Comparison of ENCODE assay signal across 21 cellular contexts in the genomic region with DNA sequence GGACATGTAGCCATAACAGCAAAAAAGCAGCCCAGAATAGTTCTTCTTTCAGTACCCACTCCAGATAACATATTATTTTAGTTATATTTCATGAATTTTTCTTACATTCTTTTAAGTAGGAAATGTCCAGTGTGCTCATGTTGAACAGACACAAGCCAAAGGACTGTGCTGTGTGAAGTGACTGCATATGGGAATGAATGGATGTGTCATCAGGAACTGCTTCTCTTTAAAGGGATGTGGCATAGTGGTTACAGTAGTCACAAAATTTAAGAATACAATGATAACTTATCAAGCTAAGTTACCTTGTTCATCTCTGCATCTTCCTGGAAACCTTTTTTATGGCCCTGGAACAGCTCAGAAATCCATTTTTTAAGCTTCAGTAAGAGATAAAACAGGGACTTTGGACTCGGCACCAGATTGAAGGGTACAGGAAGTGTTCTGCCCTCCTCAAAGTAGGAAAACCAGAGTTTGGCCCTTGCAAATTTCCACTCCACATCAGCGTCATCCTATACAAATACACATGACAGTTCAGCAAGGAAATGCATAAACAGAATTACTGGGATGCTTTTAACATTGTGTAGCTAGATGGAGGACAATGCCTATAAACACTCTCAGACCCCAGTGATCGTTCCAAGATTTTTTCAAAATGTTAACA.
DNase-seq lines count a peak whose midpoint lies in the region; ATAC-seq, FAIRE-seq and TF ChIP-seq lines count a peak whose summit lies in the region.
"Had no signal": no experiment of that assay in that cellular context is flagged by ENCODE, and none has a peak within 500 bp of the region (broad histone marks: within the 10 kb centered on the region; RNA-seq: fewer than 3 reads in every experiment).

No MANE protein-coding gene starts in this region.

- no peak overlapping the region for H3K27ac Mint-ChIP-seq in naive thymus-derived CD8-positive, alpha-beta T cell
- H3K27ac Mint-ChIP-seq: CD8-positive, alpha-beta memory T cell; stimulated activated memory B cell treated with anti-CD40 and anti-IgM and Interleukin-4, amounts not matched to agents 10 μg/mL and 1 μg/mL and 100 μg/mL, for 72 hours had no signal

- no peak for TF ChIP-seq CTCF in A549 (IDR thresholded peaks at IDR 0.05)
- no peak for TF ChIP-seq CTCF in cardiac fibroblast (IDR thresholded peaks at IDR 0.05; ENCODE audit: low read depth, low read length)

- no peak overlapping the region for H3K4me3 Mint-ChIP-seq in naive thymus-derived CD8-positive, alpha-beta T cell
- H3K4me3 Mint-ChIP-seq: CD8-positive, alpha-beta memory T cell; stimulated activated memory B cell treated with anti-CD40 and anti-IgM and Interleukin-4, amounts not matched to agents 10 μg/mL and 1 μg/mL and 100 μg/mL, for 72 hours had no signal

- ATAC-seq in A549, result peak; percentile 53 to 54; a peak in 3 of 6 replicates
- ATAC-seq in naive thymus-derived CD8-positive, alpha-beta T cell, result no peak
- ATAC-seq in GM21737 (IDR thresholded peaks at IDR 0.05; ENCODE audit: unreplicated experiment), result no peak
- no peak for ATAC-seq in GM18520 (IDR thresholded peaks at IDR 0.05; ENCODE audit: unreplicated experiment)
- ATAC-seq: GM12878; left cardiac atrium; stimulated activated memory B cell treated with anti-CD40 and anti-IgM and Interleukin-4, amounts not matched to agents 10 μg/mL and 1 μg/mL and 100 μg/mL, for 72 hours had no signal

- no peak for TF ChIP-seq RAD21 in A549 (conservative IDR thresholded peaks at IDR 0.05 in 1 of 2, IDR thresholded peaks at IDR 0.05 in 1 of 2)

- peaks cover 0 to 8% (median 0%) of the 10 kb centered on the region in 9 donors for H3K9me3 Mint-ChIP-seq in naive thymus-derived CD8-positive, alpha-beta T cell
- H3K9me3 Mint-ChIP-seq: stimulated activated memory B cell treated with anti-CD40 and anti-IgM and Interleukin-4, amounts not matched to agents 10 μg/mL and 1 μg/mL and 100 μg/mL, for 72 hours had no signal

- TF ChIP-seq EP300 in A549 (IDR thresholded peaks at IDR 0.05), result no peak

- POLR2A ChIA-PET in A549 (lab: Yijun Ruan, JAX), result no interaction called here
- POLR2A ChIA-PET in naive thymus-derived CD8-positive, alpha-beta T cell (lab: Charles Lee), result no interaction called here

- no peak overlapping the region for H3K27ac ChIP-seq in A549
- H3K27ac ChIP-seq: thyroid gland had no signal

- peak overlapping the region; percentile 52 for H3K4me2 ChIP-seq in A549

- 0 out of 3 replicates have a peak, but pooled peaks cover 6% of the 10 kb centered on the region for H3K4me1 ChIP-seq in A549

- CTCF ChIA-PET in A549 (lab: Yijun Ruan, JAX), result no interaction called here

- no peaks in the 10 kb centered on the region for H3K4me1 Mint-ChIP-seq in naive thymus-derived CD8-positive, alpha-beta T cell
- H3K4me1 Mint-ChIP-seq: CD8-positive, alpha-beta memory T cell; stimulated activated memory B cell treated with anti-CD40 and anti-IgM and Interleukin-4, amounts not matched to agents 10 μg/mL and 1 μg/mL and 100 μg/mL, for 72 hours had no signal

- peaks cover 0 to 4% (median 0%) of the 10 kb centered on the region in 5 donors for H3K27me3 Mint-ChIP-seq in naive thymus-derived CD8-positive, alpha-beta T cell
- H3K27me3 Mint-ChIP-seq: CD8-positive, alpha-beta memory T cell had no signal

- 40% methylated on average over 3 of the region's 3 CpGs for WGBS in A549 (ENCODE audit: missing lambda C conversion rate)

- peak in 1 of 2 experiments; percentile 3 for DNase-seq in A549 (ENCODE audit: low read depth in 1 of 2, low spot score in 1 of 2)
- peak; percentile 64 for DNase-seq in HT1080 (ENCODE audit: low read depth)
- DNase-seq in cardiac fibroblast (ENCODE audit: low read depth in 2 of 2), result peak; percentile 1 to 12
- DNase-seq in kidney tubule cell (ENCODE audit: low spot score), result peak; percentile 41
- DNase-seq in naive thymus-derived CD8-positive, alpha-beta T cell, result no peak
- DNase-seq in NCI-H2196 treated with DMSO at 0.1 percent for 48 hours (lab: John Stamatoyannopoulos, UW; ENCODE audit: unreplicated experiment), result no peak
- DNase-seq: activated CD4-positive, alpha-beta T cell treated with anti-CD3 and anti-CD28 coated beads for 1 hour; activated gamma-delta T cell treated with Interleukin-2 at 50 U/mL for 16 hours; aorta; CD8-positive, alpha-beta memory T cell; cortex of kidney; H7; left cardiac atrium; MG63; NCI-H2029 treated with DMSO at 0.1 percent for 48 hours; NCI-H524; thyroid gland had no signal

- no peak overlapping the region for H3K4me3 ChIP-seq in A549
- H3K4me3 ChIP-seq in cardiac fibroblast (replicated peaks in 1 of 2; ENCODE audit: low read depth in 2 of 2, low read length in 2 of 2), result no peak overlapping the region
- H3K4me3 ChIP-seq: GM12878, MG63, thyroid gland had no signal

- no peaks in the 10 kb centered on the region for H3K9me3 ChIP-seq in A549
- H3K9me3 ChIP-seq: MG63, thyroid gland had no signal

- no peak for FAIRE-seq in A549 (lab: Jason Lieb, UNC)
- FAIRE-seq: GM12878 had no signal

- no peaks in the 10 kb centered on the region for H3K36me3 Mint-ChIP-seq in naive thymus-derived CD8-positive, alpha-beta T cell
- H3K36me3 Mint-ChIP-seq: CD8-positive, alpha-beta memory T cell; stimulated activated memory B cell treated with anti-CD40 and anti-IgM and Interleukin-4, amounts not matched to agents 10 μg/mL and 1 μg/mL and 100 μg/mL, for 72 hours had no signal

- no peak for TF ChIP-seq POLR2A in A549 (IDR thresholded peaks at IDR 0.05; ENCODE audit: low read length)

TF ChIP-seq in A549, 52 proteins besides CTCF, POLR2A, EP300 and RAD21:
- TF ChIP-seq ZFP36 (IDR thresholded peaks at IDR 0.05; ENCODE audit: borderline replicate concordance, partially characterized antibody), result no peak
- no peak for TF ChIP-seq RCOR1 (IDR thresholded peaks at IDR 0.05; ENCODE audit: low read depth, low read length)
- no peak for TF ChIP-seq ZSCAN20 (CRISPR knock-in tag; IDR thresholded peaks at IDR 0.05)
- no peak for TF ChIP-seq EHF (CRISPR knock-in tag; IDR thresholded peaks at IDR 0.05)
- TF ChIP-seq HEYL (CRISPR knock-in tag; IDR thresholded peaks at IDR 0.05), result no peak
- TF ChIP-seq, protein P1, sequence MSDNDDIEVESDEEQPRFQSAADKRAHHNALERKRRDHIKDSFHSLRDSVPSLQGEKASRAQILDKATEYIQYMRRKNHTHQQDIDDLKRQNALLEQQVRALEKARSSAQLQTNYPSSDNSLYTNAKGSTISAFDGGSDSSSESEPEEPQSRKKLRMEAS (IDR thresholded peaks at IDR 0.05), result no peak
- TF ChIP-seq, protein P2, sequence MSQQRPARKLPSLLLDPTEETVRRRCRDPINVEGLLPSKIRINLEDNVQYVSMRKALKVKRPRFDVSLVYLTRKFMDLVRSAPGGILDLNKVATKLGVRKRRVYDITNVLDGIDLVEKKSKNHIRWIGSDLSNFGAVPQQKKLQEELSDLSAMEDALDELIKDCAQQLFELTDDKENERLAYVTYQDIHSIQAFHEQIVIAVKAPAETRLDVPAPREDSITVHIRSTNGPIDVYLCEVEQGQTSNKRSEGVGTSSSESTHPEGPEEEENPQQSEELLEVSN (IDR thresholded peaks at IDR 0.05; ENCODE audit: borderline replicate concordance, low read depth), result no peak
- TF ChIP-seq HOXB13 (CRISPR knock-in tag; IDR thresholded peaks at IDR 0.05; ENCODE audit: low read depth), result no peak
- TF ChIP-seq KDM5A (IDR thresholded peaks at IDR 0.05), result no peak
- no peak for TF ChIP-seq CHD4 (IDR thresholded peaks at IDR 0.05; ENCODE audit: borderline replicate concordance)
- TF ChIP-seq, protein P3, sequence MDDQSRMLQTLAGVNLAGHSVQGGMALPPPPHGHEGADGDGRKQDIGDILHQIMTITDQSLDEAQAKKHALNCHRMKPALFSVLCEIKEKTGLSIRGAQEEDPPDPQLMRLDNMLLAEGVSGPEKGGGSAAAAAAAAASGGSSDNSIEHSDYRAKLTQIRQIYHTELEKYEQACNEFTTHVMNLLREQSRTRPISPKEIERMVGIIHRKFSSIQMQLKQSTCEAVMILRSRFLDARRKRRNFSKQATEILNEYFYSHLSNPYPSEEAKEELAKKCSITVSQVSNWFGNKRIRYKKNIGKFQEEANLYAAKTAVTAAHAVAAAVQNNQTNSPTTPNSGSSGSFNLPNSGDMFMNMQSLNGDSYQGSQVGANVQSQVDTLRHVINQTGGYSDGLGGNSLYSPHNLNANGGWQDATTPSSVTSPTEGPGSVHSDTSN (IDR thresholded peaks at IDR 0.05), result no peak

Comparison
In these comparisons a context has a peak if more than half of its experiments do, and no peak if none do; other contexts are left out.
1. ATAC-seq: peak in A549 (2 of 2); none in naive thymus-derived CD8-positive, alpha-beta T cell (0 of 2), GM21737 (single experiment) and GM18520 (single experiment).
2. DNase-seq: peak in HT1080 (single experiment), cardiac fibroblast (2 of 2) and kidney tubule cell (single experiment); none in naive thymus-derived CD8-positive, alpha-beta T cell (0 of 10) and NCI-H2196 treated with DMSO at 0.1 percent for 48 hours (single experiment).